Comparison of ENCODE assay signal across 1 cellular context in the genomic region with DNA sequence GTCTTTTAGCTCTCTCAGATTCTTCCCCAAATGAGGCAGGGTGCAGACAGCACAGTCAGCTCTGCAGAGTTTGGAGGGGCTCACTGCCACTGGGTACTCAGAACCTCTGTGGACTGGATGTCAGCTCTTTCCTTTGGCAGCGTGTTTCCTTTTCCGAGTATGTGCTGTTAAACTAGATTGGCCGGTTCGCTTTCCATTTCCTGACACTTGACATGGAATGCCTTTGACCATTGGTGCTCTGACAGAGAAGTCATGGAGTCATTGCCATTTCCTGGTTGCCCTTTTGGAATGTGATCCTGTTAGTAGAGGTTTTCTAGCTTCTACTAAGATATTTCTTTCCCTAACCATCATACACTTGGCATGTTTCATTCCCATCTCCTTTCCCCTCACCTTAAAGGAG.
TF ChIP-seq lines count a peak whose summit lies in the region.

No MANE protein-coding gene starts in this region.

TF ChIP-seq in IMR-90, 13 proteins besides CTCF, POLR2A, EP300 and RAD21:
- TF ChIP-seq SMC3 (IDR thresholded peaks at IDR 0.05; ENCODE audit: low read depth, low read length) = no peak
- no peak for TF ChIP-seq MAZ (IDR thresholded peaks at IDR 0.05; ENCODE audit: borderline replicate concordance, low read depth, low read length)
- TF ChIP-seq RCOR1 (IDR thresholded peaks at IDR 0.05; ENCODE audit: insufficient replicate concordance, low read length) = no peak
- TF ChIP-seq CEBPB (IDR thresholded peaks at IDR 0.05; ENCODE audit: low read depth, low read length) = no peak
- no peak for TF ChIP-seq CHD1 (IDR thresholded peaks at IDR 0.05; ENCODE audit: low read depth, low read length)
- TF ChIP-seq RFX5 (IDR thresholded peaks at IDR 0.05; ENCODE audit: low read depth, low read length) = no peak
- no peak for TF ChIP-seq MXI1 (IDR thresholded peaks at IDR 0.05; ENCODE audit: borderline replicate concordance, low read depth, low read length)
- TF ChIP-seq BHLHE40 (IDR thresholded peaks at IDR 0.05; ENCODE audit: low read depth, low read length) = no peak
- no peak for TF ChIP-seq MAFK (IDR thresholded peaks at IDR 0.05; ENCODE audit: low read depth, low read length)
- no peak for TF ChIP-seq ELK1 (IDR thresholded peaks at IDR 0.05; ENCODE audit: borderline replicate concordance, low read depth, low read length)
- no peak for TF ChIP-seq USF2 (IDR thresholded peaks at IDR 0.05; ENCODE audit: low read depth, low read length)
- no peak for TF ChIP-seq NFE2L2 (IDR thresholded peaks at IDR 0.05; ENCODE audit: low read depth, low read length)
- no peak for TF ChIP-seq FOS (IDR thresholded peaks at IDR 0.05; ENCODE audit: low read depth, low read length)
TF ChIP-seq in IMR-90: peak in this region for 0.
